Comparison of ENCODE assay signal across 12 cellular contexts in the genomic region with DNA sequence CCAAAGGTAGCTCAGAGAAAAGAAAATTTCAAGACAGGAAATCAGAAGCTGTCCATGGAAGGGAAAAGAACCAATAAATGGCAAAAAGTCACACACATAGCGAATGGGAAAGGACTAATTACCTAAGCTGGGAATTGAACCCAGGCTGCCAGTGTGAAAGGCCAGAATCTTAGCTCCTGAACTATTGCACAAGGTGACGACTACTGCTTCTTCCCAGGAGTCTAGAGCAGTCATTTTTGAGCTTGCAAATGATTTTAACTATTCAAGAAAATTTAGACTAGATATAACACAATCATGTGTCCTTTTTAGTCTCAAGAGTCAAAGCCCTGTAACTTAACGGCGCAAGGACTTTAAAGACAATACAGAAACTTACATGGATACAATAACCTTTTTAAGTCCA. TPM values are rescaled to one million over a fixed set of nuclear protein-coding genes. Genes with fewer than 3 reads are reported as not detected.
DNase-seq lines count a peak whose midpoint lies in the region; ATAC-seq, FAIRE-seq and TF ChIP-seq lines count a peak whose summit lies in the region.
"Had no signal": no experiment of that assay in that cellular context is flagged by ENCODE, and none has a peak within 500 bp of the region (broad histone marks: within the 10 kb centered on the region; RNA-seq: fewer than 3 reads in every experiment).

No MANE protein-coding gene starts in this region.

- no peaks in the 10 kb centered on the region for H3K36me3 ChIP-seq in BE2C

- no peaks in the 10 kb centered on the region for H3K27me3 ChIP-seq in BE2C
- H3K27me3 ChIP-seq: testis had no signal

- H3K4me3 ChIP-seq in BE2C (ENCODE audit: low read depth, low read length) (peak overlapping the region; percentile 58), fibroblast of mammary gland (ENCODE audit: control insufficient read depth, low read depth, low read length) (no peak overlapping the region)
- H3K4me3 ChIP-seq: testis had no signal

- in situ Hi-C loops in G401 (cut with HindIII; ENCODE audit: low sequenced_read_pairs): no loop called here

- TF ChIP-seq POLR2A in GM12891 (IDR thresholded peaks at IDR 0.05; ENCODE audit: low read depth, low read length): no peak

- DNase-seq in BE2C (peak; percentile 23), G401 (ENCODE audit: low spot score) (peak; percentile 71), NCI-H774 (lab: John Stamatoyannopoulos, UW) (peak; percentile 45), fibroblast of mammary gland (ENCODE audit: low read depth) (peak; percentile 48), midbrain (lab: John Stamatoyannopoulos, UW) (no peak), GM12891 (ENCODE audit: insufficient read length, low spot score) (no peak)
- DNase-seq: activated naive CD4-positive, alpha-beta T cell; CD4-positive, CD25-positive, alpha-beta regulatory T cell; testis had no signal

- no peak for FAIRE-seq in GM12891 (lab: Jason Lieb, UNC)

- ATAC-seq in GM18909 (IDR thresholded peaks at IDR 0.05; ENCODE audit: poor library complexity, unreplicated experiment) (no peak), GM18498 (IDR thresholded peaks at IDR 0.05; ENCODE audit: unreplicated experiment) (no peak)
- ATAC-seq: esophagus mucosa had no signal

- no peaks in the 10 kb centered on the region for H3K4me1 ChIP-seq in BE2C
- H3K4me1 ChIP-seq: testis had no signal

- no peak for TF ChIP-seq CTCF in BE2C (IDR thresholded peaks at IDR 0.05; ENCODE audit: low read depth, low read length)
- TF ChIP-seq CTCF in fibroblast of mammary gland (conservative IDR thresholded peaks at IDR 0.05; ENCODE audit: control insufficient read depth, insufficient read depth, low read depth, low read length): no peak

- no peaks in the 10 kb centered on the region for H3K9me3 ChIP-seq in BE2C
- H3K9me3 ChIP-seq: testis had no signal

TF ChIP-seq in GM12891, 5 proteins besides CTCF, POLR2A, EP300 and RAD21:
- TF ChIP-seq POU2F2 (IDR thresholded peaks at IDR 0.05; ENCODE audit: low read depth, low read length): no peak
- TF ChIP-seq POLR2AphosphoS5 (IDR thresholded peaks at IDR 0.05; ENCODE audit: low read depth, low read length): no peak
- no peak for TF ChIP-seq SPI1 (IDR thresholded peaks at IDR 0.05; ENCODE audit: low read depth, low read length)
- no peak for TF ChIP-seq TAF1 (IDR thresholded peaks at IDR 0.05; ENCODE audit: low read depth, low read length)
TF ChIP-seq in GM12891: peak in this region for 0.

RNA-seq across cellular contexts. Expression of a gene that starts 34.1 kb away (rescaled TPM):
- polyA plus RNA-seq in BE2C (2012; ENCODE audit: insufficient read depth, insufficient read length, low read depth): 4.7 TPM
- 0.49 and 1.4 TPM in 2 replicates for total RNA-seq in G401 (2014; rRNA removed; shearing (Covaris generic))
- 3.6 TPM for polyA plus RNA-seq in GM12891 (2012; ENCODE audit: low read depth, missing spikeins)

Comparison
In these comparisons a context has a peak if more than half of its experiments do, and no peak if none do; other contexts are left out.
1. DNase-seq: peak in BE2C (single experiment), G401 (single experiment), NCI-H774 (single experiment) and fibroblast of mammary gland (single experiment); none in midbrain (single experiment) and GM12891 (single experiment).